ENCODE assay signal across 1 cellular context in the genomic region with DNA sequence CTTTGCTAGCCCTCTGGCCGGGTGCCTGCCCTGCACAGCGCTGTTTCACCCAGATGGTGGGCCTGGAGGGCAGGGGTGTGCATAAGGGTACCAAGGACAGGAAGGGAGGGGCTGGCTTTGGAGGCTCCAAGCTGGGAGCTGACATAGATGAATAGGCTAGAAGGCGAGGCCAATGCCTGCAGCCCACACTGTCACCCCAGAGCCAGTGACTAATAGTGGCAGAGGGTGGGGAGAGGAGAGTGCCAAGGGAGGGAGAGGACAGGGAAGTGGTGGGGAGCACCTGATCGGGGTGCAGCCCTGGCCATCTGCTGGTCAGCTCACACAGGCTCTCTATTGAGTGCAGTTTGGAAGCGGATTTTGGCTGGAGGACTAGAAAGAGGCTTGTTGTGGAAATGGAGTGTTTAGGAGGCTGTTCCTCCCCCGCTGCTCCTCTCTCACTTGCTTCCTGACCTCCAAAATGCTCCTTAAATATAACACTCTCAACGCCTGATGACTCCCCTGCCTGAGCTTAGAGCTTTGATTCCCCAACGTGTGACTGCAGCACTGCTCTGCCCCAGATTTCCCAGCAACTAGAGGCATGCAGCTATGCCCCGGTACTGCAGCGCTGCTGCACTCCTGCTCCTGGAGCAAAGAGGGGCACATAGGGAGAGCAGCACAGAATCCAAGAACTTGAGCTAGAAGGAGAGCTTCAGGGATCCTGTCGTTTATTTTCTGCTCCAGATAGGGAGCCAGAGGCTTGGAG.
TF ChIP-seq lines count a peak whose summit lies in the region.

No MANE protein-coding gene starts in this region.

TF ChIP-seq in HepG2, 621 proteins besides CTCF, POLR2A, EP300 and RAD21 (continued from another document):
- TF ChIP-seq, protein P1, sequence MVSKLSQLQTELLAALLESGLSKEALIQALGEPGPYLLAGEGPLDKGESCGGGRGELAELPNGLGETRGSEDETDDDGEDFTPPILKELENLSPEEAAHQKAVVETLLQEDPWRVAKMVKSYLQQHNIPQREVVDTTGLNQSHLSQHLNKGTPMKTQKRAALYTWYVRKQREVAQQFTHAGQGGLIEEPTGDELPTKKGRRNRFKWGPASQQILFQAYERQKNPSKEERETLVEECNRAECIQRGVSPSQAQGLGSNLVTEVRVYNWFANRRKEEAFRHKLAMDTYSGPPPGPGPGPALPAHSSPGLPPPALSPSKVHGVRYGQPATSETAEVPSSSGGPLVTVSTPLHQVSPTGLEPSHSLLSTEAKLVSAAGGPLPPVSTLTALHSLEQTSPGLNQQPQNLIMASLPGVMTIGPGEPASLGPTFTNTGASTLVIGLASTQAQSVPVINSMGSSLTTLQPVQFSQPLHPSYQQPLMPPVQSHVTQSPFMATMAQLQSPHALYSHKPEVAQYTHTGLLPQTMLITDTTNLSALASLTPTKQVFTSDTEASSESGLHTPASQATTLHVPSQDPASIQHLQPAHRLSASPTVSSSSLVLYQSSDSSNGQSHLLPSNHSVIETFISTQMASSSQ (IDR thresholded peaks at IDR 0.05; ENCODE audit: low read depth), result no peak
- TF ChIP-seq, protein P1 (CRISPR knock-in tag; IDR thresholded peaks at IDR 0.05; ENCODE audit: borderline replicate concordance), result no peak
- TF ChIP-seq SSRP1 (CRISPR knock-in tag; IDR thresholded peaks at IDR 0.05) (no peak), ERF (CRISPR knock-in tag; IDR thresholded peaks at IDR 0.05) (no peak), ARNT2 (CRISPR knock-in tag; IDR thresholded peaks at IDR 0.05; ENCODE audit: low read depth) (no peak), ZNF232 (CRISPR knock-in tag; IDR thresholded peaks at IDR 0.05; ENCODE audit: borderline replicate concordance) (no peak), ZNF230 (CRISPR knock-in tag; IDR thresholded peaks at IDR 0.05) (no peak)
- TF ChIP-seq, protein P2, sequence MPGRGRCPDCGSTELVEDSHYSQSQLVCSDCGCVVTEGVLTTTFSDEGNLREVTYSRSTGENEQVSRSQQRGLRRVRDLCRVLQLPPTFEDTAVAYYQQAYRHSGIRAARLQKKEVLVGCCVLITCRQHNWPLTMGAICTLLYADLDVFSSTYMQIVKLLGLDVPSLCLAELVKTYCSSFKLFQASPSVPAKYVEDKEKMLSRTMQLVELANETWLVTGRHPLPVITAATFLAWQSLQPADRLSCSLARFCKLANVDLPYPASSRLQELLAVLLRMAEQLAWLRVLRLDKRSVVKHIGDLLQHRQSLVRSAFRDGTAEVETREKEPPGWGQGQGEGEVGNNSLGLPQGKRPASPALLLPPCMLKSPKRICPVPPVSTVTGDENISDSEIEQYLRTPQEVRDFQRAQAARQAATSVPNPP (CRISPR knock-in tag; IDR thresholded peaks at IDR 0.05), result no peak
TF ChIP-seq in HepG2: peak in this region for 0.
